Comparison of ENCODE assay signal across 15 cellular contexts in genomic region chr3:33482126-33482525, GRCh38. TPM values are rescaled to one million over a fixed set of nuclear protein-coding genes. Genes with fewer than 3 reads are reported as not detected.
A peak's percentile ranks its signal among the peaks of the same experiment; 100 is the strongest.
DNase-seq lines count a peak whose midpoint lies in the region; ATAC-seq, FAIRE-seq and TF ChIP-seq lines count a peak whose summit lies in the region.
"Had no signal": no experiment of that assay in that cellular context is flagged by ENCODE, and none has a peak within 500 bp of the region (broad histone marks: within the 10 kb centered on the region; RNA-seq: fewer than 3 reads in every experiment).

No MANE protein-coding gene starts in this region.

- DNase-seq in DMS79 (lab: John Stamatoyannopoulos, UW) (peak; percentile 19), NCI-H2081 treated with DMSO at 0.1 percent for 48 hours (lab: John Stamatoyannopoulos, UW) (peak; percentile 2), fibroblast of mammary gland (ENCODE audit: low read depth) (peak; percentile 21), pancreas (no peak), superior temporal gyrus (ENCODE audit: extremely low spot score) (no peak), esophagus squamous epithelium (lab: John Stamatoyannopoulos, UW) (no peak), NAMALWA (ENCODE audit: low spot score) (no peak), Kasumi-1 (lab: John Stamatoyannopoulos, UW) (no peak)
- DNase-seq: activated gamma-delta T cell, midbrain, NCI-H2171 had no signal

- FAIRE-seq in pancreas (lab: Jason Lieb, UNC), result no peak
- FAIRE-seq: GM12878 had no signal

- no peak overlapping the region for H3K4me3 ChIP-seq in fibroblast of mammary gland (ENCODE audit: control insufficient read depth, low read depth, low read length)
- no peak overlapping the region for H3K4me3 ChIP-seq in pancreas
- no peak overlapping the region for H3K4me3 ChIP-seq in esophagus squamous epithelium
- H3K4me3 ChIP-seq: gastroesophageal sphincter, GM12878 had no signal

- H3K27me3 ChIP-seq in pancreas, result no peaks in the 10 kb centered on the region
- H3K27me3 ChIP-seq in esophagus squamous epithelium, result no peaks in the 10 kb centered on the region
- H3K27me3 ChIP-seq: ascending aorta, gastroesophageal sphincter had no signal

- no peak for TF ChIP-seq POLR2A in esophagus squamous epithelium (IDR thresholded peaks at IDR 0.05)

- H3K36me3 ChIP-seq in pancreas (no peaks in the 10 kb centered on the region), esophagus squamous epithelium (no peaks in the 10 kb centered on the region)
- H3K36me3 ChIP-seq: ascending aorta, gastroesophageal sphincter had no signal

- H3K27ac ChIP-seq in pancreas (no peak overlapping the region), esophagus squamous epithelium (no peak overlapping the region)
- H3K27ac ChIP-seq: HL-60 had no signal

- ATAC-seq in pancreas, result peak; percentile 66 to 88 (median 75)
- ATAC-seq: gastroesophageal sphincter, GM12878 had no signal

- intact Hi-C loops in pancreas (cut with DNase I) (no loop called here), esophagus squamous epithelium (cut with DNase I) (no loop called here)

- H3K4me1 ChIP-seq in pancreas (peaks cover 5 to 19% (median 14%) of the 10 kb centered on the region in 3 donors), esophagus squamous epithelium (peaks cover 0 to 14% (median 0%) of the 10 kb centered on the region in 3 donors)

- WGBS in pancreas, 2 donors, result 7 to 9% methylated on average over 1 of the region's 1 CpG
- whole genome bisulfite sequencing in esophagus squamous epithelium, 2 donors, result 21 to 43% methylated on average over 1 of the region's 1 CpG

- H3K9me3 ChIP-seq in pancreas (no peaks in the 10 kb centered on the region), esophagus squamous epithelium (no peaks in the 10 kb centered on the region)
- H3K9me3 ChIP-seq: ascending aorta, gastroesophageal sphincter had no signal

- no peak for TF ChIP-seq CTCF in fibroblast of mammary gland (conservative IDR thresholded peaks at IDR 0.05; ENCODE audit: control insufficient read depth, insufficient read depth, low read depth, low read length)
- TF ChIP-seq CTCF in pancreas (IDR thresholded peaks at IDR 0.05), result no peak
- no peak for TF ChIP-seq CTCF in esophagus squamous epithelium (IDR thresholded peaks at IDR 0.05)

RNA-seq across cellular contexts. Expression of gene UBP1, which starts 41.9 kb away (rescaled TPM):
- total RNA-seq in pancreas, result 10 to 100 TPM; 16.1 to 42.9 (median 21.7) TPM
- 10 to 100 TPM; 16.5 to 27.8 TPM for polyA plus RNA-seq in pancreas
- total RNA-seq in esophagus squamous epithelium, result 10 to 100 TPM; 35.0 to 59.5 (median 46.4) TPM

Comparison
In these comparisons a context has a peak if more than half of its experiments do, and no peak if none do; other contexts are left out.
1. DNase-seq: peak in DMS79 (single experiment), NCI-H2081 treated with DMSO at 0.1 percent for 48 hours (single experiment) and fibroblast of mammary gland (single experiment); none in pancreas (0 of 6), superior temporal gyrus (single experiment), esophagus squamous epithelium (single experiment), NAMALWA (single experiment) and Kasumi-1 (0 of 2).